Comparison of ENCODE assay signal across 13 cellular contexts in genomic region chr1:24965571-24965930, GRCh38. TPM values are rescaled to one million over a fixed set of nuclear protein-coding genes. Genes with fewer than 3 reads are reported as not detected.
DNase-seq lines count a peak whose midpoint lies in the region; ATAC-seq, FAIRE-seq and TF ChIP-seq lines count a peak whose summit lies in the region.
"Had no signal": no experiment of that assay in that cellular context is flagged by ENCODE, and none has a peak within 500 bp of the region (broad histone marks: within the 10 kb centered on the region; RNA-seq: fewer than 3 reads in every experiment).

No MANE protein-coding gene starts in this region.

- peaks cover 24% of the 10 kb centered on the region for H3K4me1 ChIP-seq in CD4-positive, CD25-positive, alpha-beta regulatory T cell (ENCODE audit: control insufficient read depth, insufficient read depth, low read length, poor library complexity, severe bottlenecking)
- H3K4me1 ChIP-seq in lower lobe of right lung (no peaks in the 10 kb centered on the region), suprapubic skin (peaks cover 5% of the 10 kb centered on the region)

- H3K27ac ChIP-seq in CD4-positive, CD25-positive, alpha-beta regulatory T cell (ENCODE audit: insufficient read depth, low read length, poor library complexity, severe bottlenecking), result peak overlapping the region; percentile 76
- H3K27ac ChIP-seq in lower lobe of right lung (no peak overlapping the region), suprapubic skin (no peak overlapping the region)
- H3K27ac ChIP-seq: C4-2B had no signal

- TF ChIP-seq POLR2A in GM19193 (IDR thresholded peaks at IDR 0.05; ENCODE audit: extremely low read depth, insufficient read depth, insufficient read length), result peak; percentile 2
- TF ChIP-seq POLR2A in suprapubic skin (IDR thresholded peaks at IDR 0.05), result no peak

- no peaks in the 10 kb centered on the region for H3K36me3 ChIP-seq in CD4-positive, CD25-positive, alpha-beta regulatory T cell (ENCODE audit: control insufficient read depth, insufficient read depth, low read length)
- H3K36me3 ChIP-seq in lower lobe of right lung (no peaks in the 10 kb centered on the region), suprapubic skin (no peaks in the 10 kb centered on the region)

- no peak for TF ChIP-seq CTCF in lower lobe of right lung (IDR thresholded peaks at IDR 0.05)
- TF ChIP-seq CTCF in D721Med (IDR thresholded peaks at IDR 0.05; ENCODE audit: insufficient read depth, missing control alignments), result no peak
- TF ChIP-seq CTCF in suprapubic skin (IDR thresholded peaks at IDR 0.05), result no peak

- TF ChIP-seq EP300 in suprapubic skin (IDR thresholded peaks at IDR 0.05), result no peak

- WGBS in suprapubic skin, result 97% methylated on average over 7 of the region's 10 CpGs

- no peaks in the 10 kb centered on the region for H3K9me3 ChIP-seq in CD4-positive, CD25-positive, alpha-beta regulatory T cell (ENCODE audit: control insufficient read depth in 2 of 2, low read length in 2 of 2)
- no peaks in the 10 kb centered on the region for H3K9me3 ChIP-seq in T-helper 17 cell (ENCODE audit: control insufficient read depth, low read length, poor library complexity, severe bottlenecking)
- H3K9me3 ChIP-seq in lower lobe of right lung, result no peaks in the 10 kb centered on the region
- H3K9me3 ChIP-seq in suprapubic skin, result no peaks in the 10 kb centered on the region

- H3K4me3 ChIP-seq in CD4-positive, CD25-positive, alpha-beta regulatory T cell (ENCODE audit: low read depth, low read length), result no peak overlapping the region
- H3K4me3 ChIP-seq in lower lobe of right lung, result peak overlapping the region; percentile 23
- no peak overlapping the region for H3K4me3 ChIP-seq in suprapubic skin

- no peak for DNase-seq in CD4-positive, CD25-positive, alpha-beta regulatory T cell
- DNase-seq in T-helper 17 cell, result no peak
- DNase-seq in lower lobe of right lung, result no peak
- DNase-seq in stimulated activated CD4-positive, alpha-beta T cell treated with anti-CD3 and anti-CD28 coated beads, Interleukin-4, amount 100 ng/mL, for 24 hours, result no peak
- no peak for DNase-seq in sciatic nerve (ENCODE audit: low spot score)
- DNase-seq in D721Med (ENCODE audit: insufficient read length, low spot score), result no peak
- no peak for DNase-seq in suprapubic skin (ENCODE audit: low spot score in 2 of 2)
- DNase-seq: cortex of kidney, midbrain, NCI-H526 treated with DMSO at 0.1 percent for 48 hours had no signal

- H3K4me1 Mint-ChIP-seq in CD4-positive, CD25-positive, alpha-beta regulatory T cell, result peaks cover 0 to 64% (median 11%) of the 10 kb centered on the region in 4 donors
- H3K4me1 Mint-ChIP-seq in T-helper 17 cell, result peaks cover 30% of the 10 kb centered on the region

- peaks cover 4% of the 10 kb centered on the region for H3K27me3 Mint-ChIP-seq in CD4-positive, CD25-positive, alpha-beta regulatory T cell
- H3K27me3 Mint-ChIP-seq in T-helper 17 cell, result no peaks in the 10 kb centered on the region

- no peaks in the 10 kb centered on the region for H3K36me3 Mint-ChIP-seq in CD4-positive, CD25-positive, alpha-beta regulatory T cell
- H3K36me3 Mint-ChIP-seq in T-helper 17 cell (ENCODE audit: low read depth), result no peaks in the 10 kb centered on the region

- intact Hi-C loops in lower lobe of right lung (cut with DNase I), result no loop called here
- intact Hi-C loops in sciatic nerve (cut with DNase I), result no loop called here

- no peaks in the 10 kb centered on the region for H3K27me3 ChIP-seq in CD4-positive, CD25-positive, alpha-beta regulatory T cell (ENCODE audit: control insufficient read depth, insufficient read depth, low read length)
- H3K27me3 ChIP-seq in lower lobe of right lung (ENCODE audit: low read depth) (peaks cover 18% of the 10 kb centered on the region), suprapubic skin (peaks cover 30% of the 10 kb centered on the region)

- H3K27ac Mint-ChIP-seq in CD4-positive, CD25-positive, alpha-beta regulatory T cell, result peak overlapping the region in 2 of 3 donors; percentile 52 to 90
- peak overlapping the region; percentile 95 for H3K27ac Mint-ChIP-seq in T-helper 17 cell
- H3K27ac Mint-ChIP-seq: progenitor cell of endocrine pancreas had no signal

- FAIRE-seq in D721Med (lab: Jason Lieb, UNC), result no peak

- peak overlapping the region in 1 of 4 donors; percentile 54 for H3K4me3 Mint-ChIP-seq in CD4-positive, CD25-positive, alpha-beta regulatory T cell
- peak overlapping the region; percentile 87 for H3K4me3 Mint-ChIP-seq in T-helper 17 cell

- no peaks in the 10 kb centered on the region for H3K9me3 Mint-ChIP-seq in CD4-positive, CD25-positive, alpha-beta regulatory T cell

- no peak for ATAC-seq in CD4-positive, CD25-positive, alpha-beta regulatory T cell (ENCODE audit: low read depth in 2 of 2)
- no peak for ATAC-seq in T-helper 17 cell
- ATAC-seq in lower lobe of right lung, result no peak
- ATAC-seq in sciatic nerve, result no peak

RNA-seq across cellular contexts. Expression of gene RUNX3, which starts 35.5 kb away (rescaled TPM):
- total RNA-seq in CD4-positive, CD25-positive, alpha-beta regulatory T cell, result 268 TPM
- 10 to 100 TPM; 12.0 to 23.3 (median 15.8) TPM for polyA plus RNA-seq in CD4-positive, CD25-positive, alpha-beta regulatory T cell
- total RNA-seq in T-helper 17 cell (100 to 1,000 TPM; 186 to 243 TPM), lower lobe of right lung (13.1 TPM), sciatic nerve (2.0 TPM), suprapubic skin (10 to 100 TPM in 3 of 4 donors, 1 to 10 TPM in 1; 7.9 to 18.7 (median 13.8) TPM)
- total RNA-seq: progenitor cell of endocrine pancreas had no signal

Comparison
In these comparisons a context has a peak if more than half of its experiments do, and no peak if none do; other contexts are left out.
1. RNA of gene RUNX3, which starts 35.5 kb away (total RNA-seq): 268 TPM in CD4-positive, CD25-positive, alpha-beta regulatory T cell (single experiment) and 186 to 243 TPM in T-helper 17 cell; 7.9 to 18.7 TPM in suprapubic skin, 13.1 TPM in lower lobe of right lung (single experiment) and 2.0 TPM in sciatic nerve (single experiment); every median in the first group is over 4 times any median in the second.